Comparison of ENCODE assay signal across 8 cellular contexts in the genomic region with DNA sequence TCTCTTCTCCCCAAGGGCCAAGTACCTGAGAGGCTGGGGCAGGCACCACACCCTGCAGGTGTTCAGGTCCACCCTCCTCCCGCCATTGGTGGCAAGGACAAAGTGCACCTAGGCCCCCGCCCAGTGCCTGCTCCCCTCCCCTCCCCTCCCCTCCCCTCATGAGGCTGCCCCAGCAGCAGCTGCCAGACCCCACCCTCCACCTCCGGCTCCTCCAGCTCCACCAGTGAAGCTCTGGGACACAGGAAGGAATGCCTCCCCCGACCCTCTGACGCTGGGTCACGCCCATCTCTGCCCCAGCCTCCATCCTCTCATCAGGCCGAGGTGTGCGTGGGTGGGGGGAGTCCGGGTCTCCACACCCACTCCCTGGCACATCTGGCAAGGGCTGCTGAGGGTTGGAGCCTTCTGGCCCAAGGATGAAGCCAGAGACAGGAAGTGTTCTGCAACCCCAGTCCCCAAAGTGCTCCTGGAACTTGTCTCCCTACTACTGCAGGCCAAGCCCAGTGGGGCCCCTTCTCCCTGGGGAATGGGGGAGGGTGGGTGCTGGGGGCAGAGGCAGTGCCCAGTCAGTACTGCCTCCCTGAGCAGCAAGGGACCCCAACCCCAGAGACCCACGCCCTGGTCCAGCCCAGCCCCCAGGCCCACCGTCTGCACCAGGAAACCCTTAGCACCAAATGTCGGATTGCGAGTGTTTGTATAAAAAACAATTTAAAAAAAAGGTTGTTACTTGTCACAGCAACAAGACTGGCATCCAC. TPM values are rescaled to one million over a fixed set of nuclear protein-coding genes. Genes with fewer than 3 reads are reported as not detected.
DNase-seq lines count a peak whose midpoint lies in the region; TF ChIP-seq lines count a peak whose summit lies in the region.

No MANE protein-coding gene starts in this region.

- no peaks in the 10 kb centered on the region for H3K27me3 Mint-ChIP-seq in MCF 10A (ENCODE audit: insufficient read depth, unreplicated experiment)
- H3K27me3 Mint-ChIP-seq in nephron (ENCODE audit: low read depth), result no peaks in the 10 kb centered on the region

- intact Hi-C loops in MCF 10A (cut with micrococcal nuclease), result loop anchor here (5.0 kb wide), 2 partner anchors 251 to 421 kb away; partner anchors contain the start of genes ARFRP1, PTK6 and ZGPAT

- peaks cover 21% of the 10 kb centered on the region for H3K4me1 Mint-ChIP-seq in MCF 10A (ENCODE audit: insufficient read depth, unreplicated experiment)
- H3K4me1 Mint-ChIP-seq in nephron, result peaks cover 18% of the 10 kb centered on the region

- no TSS peak for BruUV-seq in MCF 10A (replicated peaks; lab: Mats Ljungman, UMichigan)

- in situ Hi-C loops in ACHN (cut with HindIII; ENCODE audit: low pct_ligation_motif_present, low pct_unique_long_range_greater_than_20kb, low sequenced_read_pairs), result no loop called here

- CTCF ChIA-PET in MCF 10A (lab: Yijun Ruan, JAX), result interaction anchor here (0.6 to 1.5 kb wide), 3 partner anchors 12 to 420 kb away, joined by 3 to 7 read pairs (median 4); no protein-coding TSS in a partner anchor

- POLR2A ChIA-PET in MCF 10A (lab: Yijun Ruan, JAX), result interaction anchor here (0.6 to 3.7 kb wide), 15 partner anchors 11 to 437 kb away, joined by 3 to 74 read pairs (median 13); partner anchors contain the start of genes ARFRP1, PRPF6, PTK6 and SAMD10

- peaks cover 13% of the 10 kb centered on the region for H3K36me3 Mint-ChIP-seq in MCF 10A (ENCODE audit: insufficient read depth, unreplicated experiment)
- H3K36me3 Mint-ChIP-seq in nephron (ENCODE audit: low read depth), result peaks cover 2% of the 10 kb centered on the region

- peak; percentile 38 for DNase-seq in EL
- peak; percentile 94 for DNase-seq in NCI-H510A (lab: John Stamatoyannopoulos, UW)
- peak; percentile 65 for DNase-seq in MCF 10A (ENCODE audit: unreplicated experiment)
- DNase-seq in cerebellar cortex (ENCODE audit: low spot score), result no peak
- no peak for DNase-seq in dermis blood vessel endothelial cell
- no peak for DNase-seq in 8988T
- no peak for DNase-seq in ACHN

- H3K27ac Mint-ChIP-seq in MCF 10A (ENCODE audit: low read depth, unreplicated experiment) (no peak overlapping the region), nephron (peak overlapping the region in 2 of 3 experiments; percentile 50 to 63)

- peak overlapping the region; percentile 74 for H3K4me3 Mint-ChIP-seq in MCF 10A (ENCODE audit: unreplicated experiment)
- peak overlapping the region; percentile 80 to 88 (median 85) for H3K4me3 Mint-ChIP-seq in nephron

- no peak for TF ChIP-seq CTCF in MCF 10A (IDR thresholded peaks at IDR 0.05; ENCODE audit: unreplicated experiment)
- no peak for TF ChIP-seq CTCF in nephron (IDR thresholded peaks at IDR 0.05; ENCODE audit: unreplicated experiment in 3 of 3)

- no peaks in the 10 kb centered on the region for H3K9me3 Mint-ChIP-seq in MCF 10A (ENCODE audit: unreplicated experiment)
- H3K9me3 Mint-ChIP-seq in nephron, result no peaks in the 10 kb centered on the region

RNA-seq across cellular contexts. Expression of gene UCKL1, which starts 1.6 kb away (rescaled TPM):
- total RNA-seq in MCF 10A (2022) (38.6 and 43.7 TPM in 2 replicates), dermis blood vessel endothelial cell (40.7 and 46.4 TPM in 2 replicates)

RNA-seq across cellular contexts. Expression of gene ZNF512B, which starts 11.9 kb away (rescaled TPM):
- 23.5 and 26.6 TPM in 2 replicates for total RNA-seq in MCF 10A (2022)
- 10.0 and 14.5 TPM in 2 replicates for total RNA-seq in dermis blood vessel endothelial cell

RNA-seq across cellular contexts. Expression of gene SAMD10, which starts 21.6 kb away (rescaled TPM):
- 4.4 and 4.5 TPM in 2 replicates for total RNA-seq in MCF 10A (2022)
- 4.3 and 6.1 TPM in 2 replicates for total RNA-seq in dermis blood vessel endothelial cell

RNA-seq across cellular contexts. Expression of gene PRPF6, which starts 23.1 kb away (rescaled TPM):
- total RNA-seq in MCF 10A (2022), result 70.9 and 88.5 TPM in 2 replicates
- total RNA-seq in dermis blood vessel endothelial cell, result 79.6 and 94.2 TPM in 2 replicates

Comparison
In these comparisons a context has a peak if more than half of its experiments do, and no peak if none do; other contexts are left out.
1. DNase-seq: peak in EL (single experiment), NCI-H510A (single experiment) and MCF 10A (single experiment); none in cerebellar cortex (single experiment), dermis blood vessel endothelial cell (single experiment), 8988T (single experiment) and ACHN (single experiment).